10 cellular contexts compared by ENCODE assay signal in the genomic region with DNA sequence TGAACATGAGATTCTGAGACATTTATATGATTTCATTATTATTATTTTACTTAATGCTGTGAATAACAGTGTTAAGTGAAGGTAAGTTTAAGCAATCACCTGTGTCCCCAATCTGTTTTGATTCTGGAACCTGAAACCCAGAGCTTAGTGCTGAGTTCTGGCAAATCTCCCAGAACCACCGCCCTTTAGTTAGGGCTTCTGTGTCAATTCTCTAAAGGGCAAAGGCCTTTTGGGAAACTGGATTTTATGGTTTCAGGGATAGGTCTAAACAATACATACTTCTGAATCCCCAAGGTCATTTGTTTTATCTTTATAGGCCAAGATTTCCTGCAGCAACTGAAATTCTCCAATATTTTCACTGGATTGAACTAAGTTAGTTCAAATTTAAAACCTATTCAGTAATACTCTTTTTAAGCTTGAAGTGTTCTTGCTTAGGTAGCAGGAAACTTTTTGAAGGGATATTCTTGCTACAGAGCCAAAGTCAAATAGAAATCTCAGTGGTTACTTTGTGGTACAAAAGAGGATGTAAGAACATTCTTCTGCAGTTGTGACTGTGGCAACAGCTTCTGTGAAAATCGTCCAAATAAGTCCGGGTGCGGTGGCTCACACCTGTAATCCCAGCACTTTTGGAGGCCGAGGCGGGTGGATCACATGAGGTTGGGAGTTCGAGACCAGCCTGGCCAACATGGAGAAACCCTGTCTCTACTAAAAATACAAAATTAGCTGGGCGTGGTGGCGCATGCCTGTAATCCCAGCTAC. TPM values are rescaled to one million over a fixed set of nuclear protein-coding genes. Genes with fewer than 3 reads are reported as not detected.
A peak's percentile ranks its signal among the peaks of the same experiment; 100 is the strongest.
DNase-seq lines count a peak whose midpoint lies in the region; ATAC-seq and TF ChIP-seq lines count a peak whose summit lies in the region.
"Had no signal": no experiment of that assay in that cellular context is flagged by ENCODE, and none has a peak within 500 bp of the region (broad histone marks: within the 10 kb centered on the region; RNA-seq: fewer than 3 reads in every experiment).

No MANE protein-coding gene starts in this region.

- peaks cover 9% of the 10 kb centered on the region for H3K4me1 Mint-ChIP-seq in chondrocyte (ENCODE audit: low read depth)
- H3K4me1 Mint-ChIP-seq: naive thymus-derived CD8-positive, alpha-beta T cell had no signal

- DNase-seq in NCI-H748 (lab: John Stamatoyannopoulos, UW; ENCODE audit: unreplicated experiment) (peak; percentile 34), NCI-H748 treated with DMSO at 0.1 percent for 48 hours (lab: John Stamatoyannopoulos, UW) (no peak), left lobe of liver (ENCODE audit: low spot score) (peak; percentile 81), T1000 (lab: John Stamatoyannopoulos, UW) (no peak), DMS53 treated with DMSO at 0.1 percent for 48 hours (lab: John Stamatoyannopoulos, UW; ENCODE audit: unreplicated experiment) (no peak), chondrocyte (ENCODE audit: low spot score) (no peak)
- DNase-seq: activated naive CD4-positive, alpha-beta T cell treated with Interleukin-2 at 50 U/mL for 16 hours; naive thymus-derived CD8-positive, alpha-beta T cell had no signal

- ATAC-seq in GM21737 (IDR thresholded peaks at IDR 0.05; ENCODE audit: unreplicated experiment) = peak; percentile 99
- peak; percentile 98 for ATAC-seq in HG03460 (IDR thresholded peaks at IDR 0.05; ENCODE audit: unreplicated experiment)
- ATAC-seq in left lobe of liver = peak; percentile 95
- ATAC-seq: naive thymus-derived CD8-positive, alpha-beta T cell had no signal

- H3K27me3 Mint-ChIP-seq in chondrocyte (ENCODE audit: low read depth) = peaks cover 7% of the 10 kb centered on the region

- H3K9me3 Mint-ChIP-seq in chondrocyte (ENCODE audit: low read depth) = no peaks in the 10 kb centered on the region

- no peak overlapping the region for H3K27ac Mint-ChIP-seq in chondrocyte (ENCODE audit: unreplicated experiment)
- H3K27ac Mint-ChIP-seq: naive thymus-derived CD8-positive, alpha-beta T cell had no signal

- H3K4me3 Mint-ChIP-seq in chondrocyte (ENCODE audit: unreplicated experiment) = no peak overlapping the region
- H3K4me3 Mint-ChIP-seq: naive thymus-derived CD8-positive, alpha-beta T cell had no signal

- no peaks in the 10 kb centered on the region for H3K36me3 Mint-ChIP-seq in chondrocyte (ENCODE audit: low read depth)
- H3K36me3 Mint-ChIP-seq: naive thymus-derived CD8-positive, alpha-beta T cell had no signal

- TF ChIP-seq CTCF in chondrocyte (IDR thresholded peaks at IDR 0.05) = no peak

RNA-seq across cellular contexts. Expression of gene PKP2, which starts 10.0 kb away (rescaled TPM):
- total RNA-seq in left lobe of liver = 21.4 TPM
- total RNA-seq in chondrocyte = 2.1 to 5.8 TPM (median 5.3 TPM) in 3 replicates
- total RNA-seq: naive thymus-derived CD8-positive, alpha-beta T cell had no signal

Comparison
In these comparisons a context has a peak if more than half of its experiments do, and no peak if none do; other contexts are left out.
1. DNase-seq: peak in NCI-H748 (single experiment) and left lobe of liver (single experiment); none in NCI-H748 treated with DMSO at 0.1 percent for 48 hours (single experiment), T1000 (single experiment), DMS53 treated with DMSO at 0.1 percent for 48 hours (single experiment) and chondrocyte (single experiment).
2. Peak in every context shown above with its lines, with median percentiles within 50 percentile points of each other: ATAC-seq.